In the genomic region with DNA sequence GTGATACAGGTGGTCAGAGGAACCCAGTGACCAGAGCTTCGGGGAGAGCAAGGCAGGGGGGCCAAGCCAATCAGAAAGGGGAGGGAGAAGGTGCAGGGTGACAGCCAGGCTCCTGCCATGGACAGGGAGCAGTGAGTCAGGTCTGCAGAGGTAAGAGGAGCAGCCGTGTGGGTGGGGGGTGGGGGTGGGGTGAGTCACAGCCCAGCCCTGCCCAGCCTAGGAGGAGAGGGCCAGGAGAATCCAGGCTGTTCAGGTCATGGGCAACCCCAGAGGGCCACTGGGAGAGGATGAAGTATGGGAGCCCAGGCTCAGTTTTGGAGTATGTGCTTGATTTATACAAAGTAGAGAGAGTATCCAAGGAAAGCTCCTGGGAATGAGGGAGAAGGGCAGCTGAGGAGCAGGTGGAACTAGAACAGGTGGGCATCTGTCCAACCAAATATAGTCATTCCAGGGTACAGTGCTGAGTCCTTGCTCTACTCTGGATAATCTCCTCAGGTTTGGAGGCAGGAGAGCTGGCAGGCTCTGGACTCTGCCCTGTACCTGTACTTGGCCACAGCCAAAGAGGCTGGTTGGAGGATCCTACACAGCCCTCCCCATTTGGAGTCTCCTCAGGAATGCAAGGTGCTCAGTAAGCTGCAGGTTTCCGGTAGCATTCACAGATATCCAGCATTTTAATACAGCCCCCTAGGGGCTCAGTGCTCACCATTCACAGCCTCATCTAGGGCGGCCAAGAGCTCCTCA, we compare ENCODE assay signal across 8 cellular contexts. TPM values are rescaled to one million over a fixed set of nuclear protein-coding genes. Genes with fewer than 3 reads are reported as not detected.
DNase-seq lines count a peak whose midpoint lies in the region; ATAC-seq, FAIRE-seq and TF ChIP-seq lines count a peak whose summit lies in the region.

No MANE protein-coding gene starts in this region.

- no peaks in the 10 kb centered on the region for H3K27me3 Mint-ChIP-seq in activated naive CD4-positive, alpha-beta T cell treated with anti-CD3 and anti-CD28 coated beads, Interleukin-2, amount 50 U/mL, for 24 hours

- no peaks in the 10 kb centered on the region for H3K9me3 Mint-ChIP-seq in activated naive CD4-positive, alpha-beta T cell treated with anti-CD3 and anti-CD28 coated beads, Interleukin-2, amount 50 U/mL, for 24 hours

- H3K27ac Mint-ChIP-seq in activated naive CD4-positive, alpha-beta T cell treated with anti-CD3 and anti-CD28 coated beads, Interleukin-2, amount 50 U/mL, for 24 hours = peak overlapping the region; percentile 76

- no peak for TF ChIP-seq CTCF in kidney epithelial cell (IDR thresholded peaks at IDR 0.05; ENCODE audit: insufficient read depth, low read length, poor library complexity, severe bottlenecking)

- peaks cover 59% of the 10 kb centered on the region for H3K4me1 Mint-ChIP-seq in activated naive CD4-positive, alpha-beta T cell treated with anti-CD3 and anti-CD28 coated beads, Interleukin-2, amount 50 U/mL, for 24 hours

- H3K4me3 Mint-ChIP-seq in activated naive CD4-positive, alpha-beta T cell treated with anti-CD3 and anti-CD28 coated beads, Interleukin-2, amount 50 U/mL, for 24 hours = peak overlapping the region; percentile 78

- H3K36me3 Mint-ChIP-seq in activated naive CD4-positive, alpha-beta T cell treated with anti-CD3 and anti-CD28 coated beads, Interleukin-2, amount 50 U/mL, for 24 hours = peaks cover 2% of the 10 kb centered on the region

- H3K27ac ChIP-seq in stomach smooth muscle (ENCODE audit: low read length) = peak overlapping the region; percentile 77

- no peak for TF ChIP-seq POLR2A in GM12891 (IDR thresholded peaks at IDR 0.05; ENCODE audit: low read depth, low read length)

- H3K36me3 ChIP-seq in kidney epithelial cell (ENCODE audit: control insufficient read depth, insufficient read depth, low read length) (no peaks in the 10 kb centered on the region), stomach smooth muscle (ENCODE audit: control insufficient read depth in 2 of 2, insufficient read depth in 2 of 2, low read length in 2 of 2) (peaks cover 0 to 2% of the 10 kb centered on the region in 2 donors)

- H3K27me3 ChIP-seq in kidney epithelial cell (ENCODE audit: control insufficient read depth, insufficient read depth, low read length) (no peaks in the 10 kb centered on the region), stomach smooth muscle (ENCODE audit: control insufficient read depth in 1 of 2, insufficient read depth in 2 of 2, low read length in 2 of 2) (no peaks in the 10 kb centered on the region)

- ATAC-seq in HG03460 (IDR thresholded peaks at IDR 0.05; ENCODE audit: unreplicated experiment) = no peak

- no peak for FAIRE-seq in GM12891 (lab: Jason Lieb, UNC)

- H3K4me3 ChIP-seq in kidney epithelial cell (ENCODE audit: low read depth, low read length) (peak overlapping the region; percentile 68), stomach smooth muscle (ENCODE audit: low read length in 2 of 2) (peak overlapping the region; percentile 86 to 89)

- DNase-seq in activated effector memory CD4-positive, alpha-beta T cell treated with anti-CD3 and anti-CD28 coated beads, Interleukin-2, amount 50 U/mL, for 16 hours = peak; percentile 67
- DNase-seq in activated effector memory CD4-positive, alpha-beta T cell treated with Interleukin-2 at 50 U/mL for 16 hours = no peak
- DNase-seq in kidney epithelial cell (ENCODE audit: low read depth) = no peak
- no peak for DNase-seq in NCI-H1417 treated with DMSO at 0.1 percent for 48 hours (lab: John Stamatoyannopoulos, UW)
- no peak for DNase-seq in GM12891 (ENCODE audit: insufficient read length, low spot score)

- no peaks in the 10 kb centered on the region for H3K9me3 ChIP-seq in stomach smooth muscle (ENCODE audit: control insufficient read depth in 2 of 2, low read length in 2 of 2)

- peaks cover 63% of the 10 kb centered on the region for H3K4me1 ChIP-seq in stomach smooth muscle (ENCODE audit: control insufficient read depth, insufficient read depth, low read length)

- H3K9ac ChIP-seq in stomach smooth muscle (ENCODE audit: low read length in 2 of 2) = peak overlapping the region; percentile 79 to 85

TF ChIP-seq in GM12891, 5 proteins besides CTCF, POLR2A, EP300 and RAD21:
- TF ChIP-seq POLR2AphosphoS5 (IDR thresholded peaks at IDR 0.05; ENCODE audit: low read depth, low read length) = no peak
- TF ChIP-seq POU2F2 (IDR thresholded peaks at IDR 0.05; ENCODE audit: low read depth, low read length) = no peak
- TF ChIP-seq SPI1 (IDR thresholded peaks at IDR 0.05; ENCODE audit: low read depth, low read length) = no peak
- no peak for TF ChIP-seq TAF1 (IDR thresholded peaks at IDR 0.05; ENCODE audit: low read depth, low read length)
TF ChIP-seq in GM12891: peak in this region for 0.

RNA-seq across cellular contexts. Expression of gene HBEGF, which starts 1.6 kb away (rescaled TPM):
- 25.1 and 31.6 TPM in 2 replicates for total RNA-seq in kidney epithelial cell
- 1.2 TPM for polyA plus RNA-seq in GM12891 (2012; ENCODE audit: low read depth, missing spikeins)

RNA-seq across cellular contexts. Expression of gene SLC4A9, which starts 15.1 kb away (rescaled TPM):
- 0.07 TPM in 1 of 2 replicates, not detected in the other for total RNA-seq in kidney epithelial cell
- 0.03 TPM for polyA plus RNA-seq in GM12891 (2012; ENCODE audit: low read depth, missing spikeins)

RNA-seq across cellular contexts. Expression of gene PFDN1, which starts 42.0 kb away (rescaled TPM):
- total RNA-seq in kidney epithelial cell = 124 and 166 TPM in 2 replicates
- 129 TPM for polyA plus RNA-seq in GM12891 (2012; ENCODE audit: low read depth, missing spikeins)

RNA-seq across cellular contexts. Expression of gene ANKHD1, which starts 56.8 kb away (rescaled TPM):
- total RNA-seq in kidney epithelial cell = 62.9 and 80.4 TPM in 2 replicates
- 50.7 TPM for polyA plus RNA-seq in GM12891 (2012; ENCODE audit: low read depth, missing spikeins)
